In genomic region chr1:21175324-21175669, GRCh38 we compare ENCODE assay signal across 8 cellular contexts. TPM values are rescaled to one million over a fixed set of nuclear protein-coding genes. Genes with fewer than 3 reads are reported as not detected.
DNase-seq lines count a peak whose midpoint lies in the region; ATAC-seq and TF ChIP-seq lines count a peak whose summit lies in the region.

No MANE protein-coding gene starts in this region.

- DNase-seq in GM12865 (ENCODE audit: low read depth) (peak; percentile 55), NOMO-1 (lab: John Stamatoyannopoulos, UW; ENCODE audit: unreplicated experiment in 2 of 2) (peak; percentile 60 to 93), left ventricle myocardium inferior (peak; percentile 43), putamen (ENCODE audit: low spot score) (peak; percentile 61)
- DNase-seq in activated naive CD8-positive, alpha-beta T cell treated with anti-CD3 and anti-CD28 coated beads, Interleukin-2, amount 50 U/mL, for 24 hours: peak; percentile 50

- peaks cover 33% of the 10 kb centered on the region for H3K36me3 Mint-ChIP-seq in activated naive CD8-positive, alpha-beta T cell treated with anti-CD3 and anti-CD28 coated beads, Interleukin-2, amount 50 U/mL, for 24 hours (ENCODE audit: low read depth)

- peaks cover 51% of the 10 kb centered on the region for H3K4me1 ChIP-seq in left ventricle myocardium inferior

- H3K27ac Mint-ChIP-seq in activated naive CD8-positive, alpha-beta T cell treated with anti-CD3 and anti-CD28 coated beads, Interleukin-2, amount 50 U/mL, for 24 hours: peak overlapping the region; percentile 89

- H3K9me3 ChIP-seq in left ventricle myocardium inferior (replicated peaks): no peaks in the 10 kb centered on the region

- no peak for ATAC-seq in activated naive CD8-positive, alpha-beta T cell treated with anti-CD3 and anti-CD28 coated beads, Interleukin-2, amount 50 U/mL, for 24 hours
- ATAC-seq in HG03039 (IDR thresholded peaks at IDR 0.05; ENCODE audit: unreplicated experiment): no peak
- no peak for ATAC-seq in HG03097 (IDR thresholded peaks at IDR 0.05; ENCODE audit: low FRiP score, unreplicated experiment)
- no peak for ATAC-seq in GM18519 (IDR thresholded peaks at IDR 0.05; ENCODE audit: low FRiP score, unreplicated experiment)

- no peaks in the 10 kb centered on the region for H3K27me3 Mint-ChIP-seq in activated naive CD8-positive, alpha-beta T cell treated with anti-CD3 and anti-CD28 coated beads, Interleukin-2, amount 50 U/mL, for 24 hours

- peak overlapping the region; percentile 95 for H3K27ac ChIP-seq in left ventricle myocardium inferior (replicated peaks)

- H3K4me3 Mint-ChIP-seq in activated naive CD8-positive, alpha-beta T cell treated with anti-CD3 and anti-CD28 coated beads, Interleukin-2, amount 50 U/mL, for 24 hours: peak overlapping the region; percentile 83

- intact Hi-C loops in left ventricle myocardium inferior (cut with micrococcal nuclease): no loop called here

- H3K4me3 ChIP-seq in GM12865 (ENCODE audit: low read depth, low read length) (peak overlapping the region; percentile 100), left ventricle myocardium inferior (peak overlapping the region; percentile 94)

- no peaks in the 10 kb centered on the region for H3K9me3 Mint-ChIP-seq in activated naive CD8-positive, alpha-beta T cell treated with anti-CD3 and anti-CD28 coated beads, Interleukin-2, amount 50 U/mL, for 24 hours

- H3K27me3 ChIP-seq in left ventricle myocardium inferior (ENCODE audit: low read depth): no peaks in the 10 kb centered on the region

- H3K4me1 Mint-ChIP-seq in activated naive CD8-positive, alpha-beta T cell treated with anti-CD3 and anti-CD28 coated beads, Interleukin-2, amount 50 U/mL, for 24 hours: peaks cover 31% of the 10 kb centered on the region

- H3K36me3 ChIP-seq in left ventricle myocardium inferior: no peaks in the 10 kb centered on the region

- no peak for TF ChIP-seq CTCF in GM12865 (IDR thresholded peaks at IDR 0.05; ENCODE audit: insufficient read depth, low read depth, low read length, missing control alignments)
- no peak for TF ChIP-seq CTCF in left ventricle myocardium inferior (IDR thresholded peaks at IDR 0.05; ENCODE audit: borderline replicate concordance)

RNA-seq across cellular contexts. Expression of gene EIF4G3, which starts 1.4 kb away (rescaled TPM):
- total RNA-seq in left ventricle myocardium inferior: 33.9 TPM
